Comparison of ENCODE assay signal across 2 cellular contexts in the genomic region with DNA sequence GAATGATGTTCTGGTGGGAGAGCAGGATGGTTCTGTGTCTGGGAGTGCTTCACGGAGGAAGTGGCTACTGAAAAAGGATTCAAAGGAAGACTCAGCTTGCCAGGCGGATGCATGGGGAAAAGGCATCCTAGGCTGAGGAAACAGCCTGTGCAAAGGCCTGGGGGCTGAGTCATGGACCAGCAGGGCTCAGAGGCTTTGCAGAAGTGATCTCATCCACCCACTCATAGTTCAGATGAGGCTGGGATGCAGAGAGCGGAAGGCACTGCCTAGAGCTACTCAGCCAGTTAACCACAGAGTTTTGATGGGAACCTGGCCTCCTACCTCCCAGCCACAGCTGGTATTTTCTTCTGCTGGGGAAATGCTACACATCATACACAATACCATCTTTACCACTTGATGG.
TF ChIP-seq lines count a peak whose summit lies in the region.

No MANE protein-coding gene starts in this region.

TF ChIP-seq in HEK293, 187 proteins besides CTCF, POLR2A, EP300 and RAD21 (continued from another document):
- TF ChIP-seq, protein P1, sequence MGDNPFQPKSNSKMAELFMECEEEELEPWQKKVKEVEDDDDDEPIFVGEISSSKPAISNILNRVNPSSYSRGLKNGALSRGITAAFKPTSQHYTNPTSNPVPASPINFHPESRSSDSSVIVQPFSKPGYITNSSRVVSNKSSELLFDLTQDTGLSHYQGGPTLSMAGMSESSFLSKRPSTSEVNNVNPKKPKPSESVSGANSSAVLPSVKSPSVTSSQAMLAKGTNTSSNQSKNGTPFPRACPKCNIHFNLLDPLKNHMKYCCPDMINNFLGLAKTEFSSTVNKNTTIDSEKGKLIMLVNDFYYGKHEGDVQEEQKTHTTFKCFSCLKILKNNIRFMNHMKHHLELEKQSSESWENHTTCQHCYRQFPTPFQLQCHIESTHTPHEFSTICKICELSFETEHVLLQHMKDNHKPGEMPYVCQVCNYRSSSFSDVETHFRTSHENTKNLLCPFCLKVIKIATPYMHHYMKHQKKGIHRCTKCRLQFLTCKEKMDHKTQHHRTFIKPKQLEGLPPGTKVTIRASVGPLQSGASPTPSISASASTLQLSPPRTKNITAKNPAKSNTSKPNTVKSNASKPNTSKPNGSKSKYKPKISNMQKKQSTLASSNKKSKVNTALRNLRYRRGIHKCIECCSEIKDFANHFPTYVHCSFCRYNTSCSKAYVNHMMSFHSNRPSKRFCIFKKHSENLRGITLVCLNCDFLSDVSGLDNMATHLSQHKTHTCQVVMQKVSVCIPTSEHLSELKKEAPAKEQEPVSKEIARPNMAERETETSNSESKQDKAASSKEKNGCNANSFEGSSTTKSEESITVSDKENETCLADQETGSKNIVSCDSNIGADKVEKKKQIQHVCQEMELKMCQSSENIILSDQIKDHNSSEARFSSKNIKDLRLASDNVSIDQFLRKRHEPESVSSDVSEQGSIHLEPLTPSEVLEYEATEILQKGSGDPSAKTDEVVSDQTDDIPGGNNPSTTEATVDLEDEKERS (tag by site-specific recombination; IDR thresholded peaks at IDR 0.05): no peak
- TF ChIP-seq ZFP37 (tag by site-specific recombination; IDR thresholded peaks at IDR 0.05) (no peak), ZNF623 (tag by site-specific recombination; IDR thresholded peaks at IDR 0.05) (peak; percentile 70), ZNF121 (tag by site-specific recombination; IDR thresholded peaks at IDR 0.05) (no peak), ZNF169 (tag by site-specific recombination; IDR thresholded peaks at IDR 0.05) (no peak), ZEB2 (tag by site-specific recombination; IDR thresholded peaks at IDR 0.05) (no peak), ZNF140 (tag by site-specific recombination; IDR thresholded peaks at IDR 0.05) (no peak), ZNF184 (tag by site-specific recombination; IDR thresholded peaks at IDR 0.05) (no peak), ZNF391 (tag by site-specific recombination; IDR thresholded peaks at IDR 0.05; ENCODE audit: borderline replicate concordance, low read depth) (no peak)
- TF ChIP-seq, protein P2, sequence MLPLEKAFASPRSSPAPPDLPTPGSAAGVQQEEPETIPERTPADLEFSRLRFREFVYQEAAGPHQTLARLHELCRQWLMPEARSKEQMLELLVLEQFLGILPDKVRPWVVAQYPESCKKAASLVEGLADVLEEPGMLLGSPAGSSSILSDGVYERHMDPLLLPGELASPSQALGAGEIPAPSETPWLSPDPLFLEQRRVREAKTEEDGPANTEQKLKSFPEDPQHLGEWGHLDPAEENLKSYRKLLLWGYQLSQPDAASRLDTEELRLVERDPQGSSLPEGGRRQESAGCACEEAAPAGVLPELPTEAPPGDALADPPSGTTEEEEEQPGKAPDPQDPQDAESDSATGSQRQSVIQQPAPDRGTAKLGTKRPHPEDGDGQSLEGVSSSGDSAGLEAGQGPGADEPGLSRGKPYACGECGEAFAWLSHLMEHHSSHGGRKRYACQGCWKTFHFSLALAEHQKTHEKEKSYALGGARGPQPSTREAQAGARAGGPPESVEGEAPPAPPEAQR (tag by site-specific recombination; IDR thresholded peaks at IDR 0.05): no peak

TF ChIP-seq in SK-N-SH treated with all-trans-retinoic acid at 6 μM for 48 hours, 23 proteins besides CTCF, POLR2A, EP300 and RAD21 (continued from another document):
- TF ChIP-seq BACH2 (CRISPR knock-in tag; IDR thresholded peaks at IDR 0.05; ENCODE audit: borderline replicate concordance) (no peak), ARNTL (CRISPR knock-in tag; IDR thresholded peaks at IDR 0.05; ENCODE audit: borderline replicate concordance, low read depth) (no peak), ZFP3 (CRISPR knock-in tag; IDR thresholded peaks at IDR 0.05) (no peak), OSR1 (CRISPR knock-in tag; IDR thresholded peaks at IDR 0.05) (no peak), GLIS3 (CRISPR knock-in tag; IDR thresholded peaks at IDR 0.05) (no peak), ZC3H10 (CRISPR knock-in tag; IDR thresholded peaks at IDR 0.05) (no peak), TCF4 (CRISPR knock-in tag; IDR thresholded peaks at IDR 0.05; ENCODE audit: borderline replicate concordance) (no peak), RARB (CRISPR knock-in tag; IDR thresholded peaks at IDR 0.05) (no peak), ESRRG (CRISPR knock-in tag; IDR thresholded peaks at IDR 0.05) (no peak)
- TF ChIP-seq, protein P3, sequence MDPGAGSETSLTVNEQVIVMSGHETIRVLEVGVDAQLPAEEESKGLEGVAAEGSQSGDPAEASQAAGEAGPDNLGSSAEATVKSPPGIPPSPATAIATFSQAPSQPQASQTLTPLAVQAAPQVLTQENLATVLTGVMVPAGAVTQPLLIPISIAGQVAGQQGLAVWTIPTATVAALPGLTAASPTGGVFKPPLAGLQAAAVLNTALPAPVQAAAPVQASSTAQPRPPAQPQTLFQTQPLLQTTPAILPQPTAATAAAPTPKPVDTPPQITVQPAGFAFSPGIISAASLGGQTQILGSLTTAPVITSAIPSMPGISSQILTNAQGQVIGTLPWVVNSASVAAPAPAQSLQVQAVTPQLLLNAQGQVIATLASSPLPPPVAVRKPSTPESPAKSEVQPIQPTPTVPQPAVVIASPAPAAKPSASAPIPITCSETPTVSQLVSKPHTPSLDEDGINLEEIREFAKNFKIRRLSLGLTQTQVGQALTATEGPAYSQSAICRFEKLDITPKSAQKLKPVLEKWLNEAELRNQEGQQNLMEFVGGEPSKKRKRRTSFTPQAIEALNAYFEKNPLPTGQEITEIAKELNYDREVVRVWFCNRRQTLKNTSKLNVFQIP (CRISPR knock-in tag; IDR thresholded peaks at IDR 0.05; ENCODE audit: borderline replicate concordance, low read depth): no peak
